In genomic region chr4:48815483-48815882, GRCh38 we compare ENCODE assay signal across 14 cellular contexts. TPM values are rescaled to one million over a fixed set of nuclear protein-coding genes. Genes with fewer than 3 reads are reported as not detected.
A peak's percentile ranks its signal among the peaks of the same experiment; 100 is the strongest.
DNase-seq lines count a peak whose midpoint lies in the region; ATAC-seq and TF ChIP-seq lines count a peak whose summit lies in the region.
"Had no signal": no experiment of that assay in that cellular context is flagged by ENCODE, and none has a peak within 500 bp of the region (broad histone marks: within the 10 kb centered on the region; RNA-seq: fewer than 3 reads in every experiment).

No MANE protein-coding gene starts in this region.

- no peak overlapping the region for H4K5ac ChIP-seq in mesendoderm (ENCODE audit: low read length)

- DNase-seq in GM12865 (ENCODE audit: low read depth): peak; percentile 68
- peak; percentile 47 for DNase-seq in GM20000 (ENCODE audit: low spot score)
- no peak for DNase-seq in glutamatergic neuron
- DNase-seq in mesendoderm: no peak
- no peak for DNase-seq in ureter (ENCODE audit: low spot score)
- no peak for DNase-seq in omental fat pad (ENCODE audit: low spot score)
- DNase-seq: activated CD4-positive, alpha-beta T cell treated with anti-CD3 and anti-CD28 coated beads, Interleukin-2, amount 50 U/mL, for 4 hours; activated naive CD4-positive, alpha-beta T cell; T-helper 17 cell had no signal

- no peak overlapping the region for H4K8ac ChIP-seq in mesendoderm (ENCODE audit: low read depth, low read length)

- H3K27ac ChIP-seq in mesendoderm (ENCODE audit: low read depth, low read length): no peak overlapping the region
- H3K27ac ChIP-seq: RWPE1 had no signal

- no peak overlapping the region for H2BK5ac ChIP-seq in mesendoderm (ENCODE audit: low read length)

- no peaks in the 10 kb centered on the region for H3K36me3 ChIP-seq in mesendoderm (ENCODE audit: control insufficient read depth, insufficient read depth, low read length)
- H3K36me3 ChIP-seq: HAP-1 had no signal

- H3K79me2 ChIP-seq in mesendoderm (ENCODE audit: control insufficient read depth, insufficient read depth, low read length): no peaks in the 10 kb centered on the region

- no CpG with 5 or more reads among the region's 2 CpGs for whole genome bisulfite sequencing in mesendoderm (ENCODE audit: extremely low coverage, insufficient coverage, low lambda C conversion rate)

- no peak overlapping the region for H3K23ac ChIP-seq in mesendoderm (ENCODE audit: low read length)

- TF ChIP-seq CTCF in GM12865 (IDR thresholded peaks at IDR 0.05; ENCODE audit: insufficient read depth, low read depth, low read length, missing control alignments): no peak
- TF ChIP-seq CTCF in GM20000 (IDR thresholded peaks at IDR 0.05; ENCODE audit: extremely low read depth, missing control alignments): no peak
- TF ChIP-seq CTCF in glutamatergic neuron (IDR thresholded peaks at IDR 0.05; ENCODE audit: partially characterized antibody, unreplicated experiment): no peak
- TF ChIP-seq CTCF in omental fat pad (IDR thresholded peaks at IDR 0.05): no peak

- H3K36me3 Mint-ChIP-seq in glutamatergic neuron (ENCODE audit: unreplicated experiment): peaks cover 11% of the 10 kb centered on the region

- no peaks in the 10 kb centered on the region for H3K27me3 ChIP-seq in mesendoderm (ENCODE audit: insufficient read depth, low read length, poor library complexity)

- no peak overlapping the region for H3K4me3 ChIP-seq in GM12865 (ENCODE audit: low read depth, low read length)
- no peak overlapping the region for H3K4me3 ChIP-seq in mesendoderm (ENCODE audit: low read length)
- H3K4me3 ChIP-seq: HAP-1 had no signal

- H3K18ac ChIP-seq in mesendoderm (ENCODE audit: low read length): no peak overlapping the region

- H2AK5ac ChIP-seq in mesendoderm (ENCODE audit: low read length): no peak overlapping the region

- H2BK15ac ChIP-seq in mesendoderm (replicated peaks; ENCODE audit: low read depth): no peak overlapping the region

- no peak overlapping the region for H3K56ac ChIP-seq in mesendoderm (ENCODE audit: low read length)

- no peak overlapping the region for H2BK120ac ChIP-seq in mesendoderm (ENCODE audit: low read depth, low read length)

- H3K27ac Mint-ChIP-seq in glutamatergic neuron (ENCODE audit: unreplicated experiment): peak overlapping the region; percentile 30
- H3K27ac Mint-ChIP-seq: nephron, T-helper 17 cell had no signal

- H3K9me3 Mint-ChIP-seq in glutamatergic neuron (ENCODE audit: unreplicated experiment): peaks cover 8% of the 10 kb centered on the region

- no peak overlapping the region for H3K9ac ChIP-seq in mesendoderm (ENCODE audit: low read length)

- H3K79me1 ChIP-seq in mesendoderm (ENCODE audit: low read length): no peaks in the 10 kb centered on the region

- peak; percentile 57 for ATAC-seq in HG03378 (IDR thresholded peaks at IDR 0.05; ENCODE audit: unreplicated experiment)
- ATAC-seq in GM21367 (IDR thresholded peaks at IDR 0.05; ENCODE audit: unreplicated experiment): no peak
- no peak for ATAC-seq in omental fat pad (ENCODE audit: low FRiP score)
- ATAC-seq: T-helper 17 cell had no signal

- H3K4me3 Mint-ChIP-seq in glutamatergic neuron (ENCODE audit: unreplicated experiment): no peak overlapping the region
- H3K4me3 Mint-ChIP-seq: nephron, T-helper 17 cell had no signal

- H3K27me3 Mint-ChIP-seq in glutamatergic neuron (ENCODE audit: unreplicated experiment): peaks cover 6% of the 10 kb centered on the region

- H3K4me1 ChIP-seq in mesendoderm (ENCODE audit: control insufficient read depth, low read depth, low read length): no peaks in the 10 kb centered on the region
- H3K4me1 ChIP-seq: HAP-1 had no signal

- no peak overlapping the region for H3K4me2 ChIP-seq in mesendoderm (ENCODE audit: low read length)

- H3K4me1 Mint-ChIP-seq in glutamatergic neuron (ENCODE audit: low read depth, unreplicated experiment): peaks cover 35% of the 10 kb centered on the region

- no peak overlapping the region for H3K4ac ChIP-seq in mesendoderm (ENCODE audit: low read depth, low read length)

RNA-seq across cellular contexts. Expression of gene OCIAD1, which starts 15.4 kb away (rescaled TPM):
- total RNA-seq in glutamatergic neuron (ENCODE audit: unreplicated experiment): 163 TPM
- 192 TPM for polyA plus RNA-seq in mesendoderm (2013, experiment 1 of 2)
- polyA plus RNA-seq in mesendoderm (2013, experiment 2 of 2): 194 TPM
- total RNA-seq in ureter: 181 TPM
- 100 to 1,000 TPM in 1 of 4 donors, 10 to 100 TPM in 3; 67.9 to 111 (median 88.8) TPM for total RNA-seq in omental fat pad

RNA-seq across cellular contexts. Expression of gene FRYL, which starts 35.4 kb away (rescaled TPM):
- total RNA-seq in glutamatergic neuron (ENCODE audit: unreplicated experiment) (190 TPM), ureter (123 TPM), omental fat pad (100 to 1,000 TPM in 1 of 4 donors, 10 to 100 TPM in 3; 45.2 to 143 (median 48.7) TPM)
- 8.4 TPM for polyA plus RNA-seq in mesendoderm (2013, experiment 1 of 2)
- 7.8 TPM for polyA plus RNA-seq in mesendoderm (2013, experiment 2 of 2)

Comparison
In these comparisons a context has a peak if more than half of its experiments do, and no peak if none do; other contexts are left out.
1. DNase-seq: peak in GM12865 (single experiment) and GM20000 (single experiment); none in glutamatergic neuron (single experiment), mesendoderm (single experiment), ureter (single experiment) and omental fat pad (single experiment).